Comparison of ENCODE assay signal across 13 cellular contexts in genomic region chr12:109130755-109131521, GRCh38. TPM values are rescaled to one million over a fixed set of nuclear protein-coding genes. Genes with fewer than 3 reads are reported as not detected.
DNase-seq lines count a peak whose midpoint lies in the region; ATAC-seq and TF ChIP-seq lines count a peak whose summit lies in the region.
"Had no signal": no experiment of that assay in that cellular context is flagged by ENCODE, and none has a peak within 500 bp of the region (broad histone marks: within the 10 kb centered on the region; RNA-seq: fewer than 3 reads in every experiment).

No MANE protein-coding gene starts in this region.

- intact Hi-C loops in left ventricle myocardium superior (cut with micrococcal nuclease), result no loop called here
- intact Hi-C loops in sigmoid colon (cut with DNase I), result no loop called here
- intact Hi-C loops in spleen (cut with DNase I; ENCODE audit: low total_unique reads), result no loop called here

- TF ChIP-seq CTCF in sigmoid colon (IDR thresholded peaks at IDR 0.05) (no peak), spleen (IDR thresholded peaks at IDR 0.05 in 8 of 11, conservative IDR thresholded peaks at IDR 0.05 in 3 of 11) (no peak)

- H3K36me3 ChIP-seq in Karpas-422 (ENCODE audit: insufficient read depth, low read length) (no peaks in the 10 kb centered on the region), SJCRH30 (no peaks in the 10 kb centered on the region), sigmoid colon (no peaks in the 10 kb centered on the region), spleen (no peaks in the 10 kb centered on the region)

- H3K4me2 ChIP-seq in Karpas-422 (ENCODE audit: low read depth, low read length, poor library complexity, severe bottlenecking), result peak overlapping the region; percentile 35
- H3K4me2 ChIP-seq: smooth muscle cell had no signal

- no peak overlapping the region for H2AFZ ChIP-seq in Karpas-422 (ENCODE audit: low read length)

- no peak overlapping the region for H3K9ac ChIP-seq in Karpas-422 (ENCODE audit: low read length)

- H3K27ac Mint-ChIP-seq in activated naive CD8-positive, alpha-beta T cell treated with anti-CD3 and anti-CD28 coated beads, Interleukin-2, amount 50 U/mL, for 24 hours, result no peak overlapping the region
- H3K27ac Mint-ChIP-seq: HFFc6; immature natural killer cell; stimulated activated naive CD8-positive, alpha-beta T cell treated with anti-CD3 and anti-CD28 coated beads, Interleukin-15, Interleukin-2, amounts not matched to agents 100 ng/mL and 50 ng/mL, for 24 hours had no signal

- peaks cover 4% of the 10 kb centered on the region for H3K27me3 Mint-ChIP-seq in activated naive CD8-positive, alpha-beta T cell treated with anti-CD3 and anti-CD28 coated beads, Interleukin-2, amount 50 U/mL, for 24 hours
- H3K27me3 Mint-ChIP-seq: stimulated activated naive CD8-positive, alpha-beta T cell treated with anti-CD3 and anti-CD28 coated beads, Interleukin-15, Interleukin-2, amounts not matched to agents 100 ng/mL and 50 ng/mL, for 24 hours had no signal

- H3K9me2 ChIP-seq in Karpas-422 (replicated peaks; ENCODE audit: insufficient read depth, low read length), result no peaks in the 10 kb centered on the region

- no peaks in the 10 kb centered on the region for H4K20me1 ChIP-seq in Karpas-422 (ENCODE audit: insufficient read depth, low read depth, low read length)

- H3K4me1 ChIP-seq in Karpas-422 (ENCODE audit: low read length) (peaks cover 12% of the 10 kb centered on the region), SJCRH30 (peaks cover 16% of the 10 kb centered on the region), sigmoid colon (peaks cover 0 to 64% (median 54%) of the 10 kb centered on the region in 4 donors), spleen (peaks cover 0 to 6% (median under 1%) of the 10 kb centered on the region in 6 donors)

- no peak overlapping the region for H3K27ac ChIP-seq in Karpas-422 (ENCODE audit: low read length)
- peak overlapping the region; percentile 56 for H3K27ac ChIP-seq in SJCRH30
- peak overlapping the region; percentile 47 to 83 (median 80) for H3K27ac ChIP-seq in sigmoid colon
- H3K27ac ChIP-seq in spleen, result peak overlapping the region in 1 of 8 donors; percentile 14

- H3K79me2 ChIP-seq in Karpas-422 (ENCODE audit: low read length), result no peaks in the 10 kb centered on the region

- H3K4me1 Mint-ChIP-seq in activated naive CD8-positive, alpha-beta T cell treated with anti-CD3 and anti-CD28 coated beads, Interleukin-2, amount 50 U/mL, for 24 hours, result no peaks in the 10 kb centered on the region

- H3K27me3 ChIP-seq in Karpas-422 (ENCODE audit: low read length), result no peaks in the 10 kb centered on the region
- no peaks in the 10 kb centered on the region for H3K27me3 ChIP-seq in SJCRH30
- no peaks in the 10 kb centered on the region for H3K27me3 ChIP-seq in sigmoid colon
- H3K27me3 ChIP-seq in spleen (replicated peaks in 1 of 7), result no peaks in the 10 kb centered on the region

- peak overlapping the region; percentile 13; the same call in 1 of the 2 replicates for H3K4me3 ChIP-seq in Karpas-422 (ENCODE audit: low read length)
- H3K4me3 ChIP-seq in SJCRH30, result peak overlapping the region; percentile 16; the same call in 1 of the 2 replicates
- peak overlapping the region in 2 of 4 donors; percentile 2 to 16 for H3K4me3 ChIP-seq in sigmoid colon
- peak overlapping the region in 1 of 8 donors; percentile 2 for H3K4me3 ChIP-seq in spleen
- H3K4me3 ChIP-seq: smooth muscle cell had no signal

- no peaks in the 10 kb centered on the region for H3K9me3 Mint-ChIP-seq in activated naive CD8-positive, alpha-beta T cell treated with anti-CD3 and anti-CD28 coated beads, Interleukin-2, amount 50 U/mL, for 24 hours
- H3K9me3 Mint-ChIP-seq: activated naive CD4-positive, alpha-beta T cell treated with anti-CD3 and anti-CD28 coated beads for 36 hours; HFFc6; immature natural killer cell; stimulated activated naive CD8-positive, alpha-beta T cell treated with anti-CD3 and anti-CD28 coated beads, Interleukin-15, Interleukin-2, amounts not matched to agents 100 ng/mL and 50 ng/mL, for 24 hours had no signal

- TF ChIP-seq EP300 in sigmoid colon (IDR thresholded peaks at IDR 0.05), result no peak

- no peak overlapping the region for H3K4me3 Mint-ChIP-seq in activated naive CD8-positive, alpha-beta T cell treated with anti-CD3 and anti-CD28 coated beads, Interleukin-2, amount 50 U/mL, for 24 hours
- H3K4me3 Mint-ChIP-seq: activated naive CD4-positive, alpha-beta T cell treated with anti-CD3 and anti-CD28 coated beads for 36 hours; HFFc6; immature natural killer cell; stimulated activated naive CD8-positive, alpha-beta T cell treated with anti-CD3 and anti-CD28 coated beads, Interleukin-15, Interleukin-2, amounts not matched to agents 100 ng/mL and 50 ng/mL, for 24 hours had no signal

- no peaks in the 10 kb centered on the region for H3K36me3 Mint-ChIP-seq in activated naive CD8-positive, alpha-beta T cell treated with anti-CD3 and anti-CD28 coated beads, Interleukin-2, amount 50 U/mL, for 24 hours (ENCODE audit: low read depth)

- H3K9me3 ChIP-seq in Karpas-422 (ENCODE audit: low read length) (no peaks in the 10 kb centered on the region), SJCRH30 (replicated peaks) (no peaks in the 10 kb centered on the region; the same call in 1 of the 2 replicates), sigmoid colon (no peaks in the 10 kb centered on the region), spleen (peaks cover 0 to 4% (median 1%) of the 10 kb centered on the region in 8 donors)

- ATAC-seq in left ventricle myocardium superior (peak; percentile 89), GM21390 (IDR thresholded peaks at IDR 0.05; ENCODE audit: unreplicated experiment) (no peak)
- no peak for ATAC-seq in activated naive CD8-positive, alpha-beta T cell treated with anti-CD3 and anti-CD28 coated beads, Interleukin-2, amount 50 U/mL, for 24 hours

- 69 to 88% methylated on average over 13 of the region's 13 CpGs for WGBS in sigmoid colon, 2 donors
- 51 to 67% (median 59%) methylated on average over 9 to 13 of the region's 13 CpGs for WGBS in spleen, 5 donors

- TF ChIP-seq POLR2A in sigmoid colon (IDR thresholded peaks at IDR 0.05) (no peak), spleen (IDR thresholded peaks at IDR 0.05) (no peak)

- no peak for DNase-seq in Karpas-422
- peak; percentile 72 to 75 for DNase-seq in SJCRH30
- peak; percentile 88 for DNase-seq in left ventricle myocardium superior
- DNase-seq in sigmoid colon, result peak; percentile 74
- no peak for DNase-seq in activated naive CD8-positive, alpha-beta T cell treated with anti-CD3 and anti-CD28 coated beads, Interleukin-2, amount 50 U/mL, for 24 hours
- DNase-seq in SKM-1 (lab: John Stamatoyannopoulos, UW; ENCODE audit: unreplicated experiment), result no peak
- no peak for DNase-seq in spleen
- DNase-seq: activated naive CD4-positive, alpha-beta T cell treated with anti-CD3 and anti-CD28 coated beads for 36 hours; HFFc6; immature natural killer cell had no signal

RNA-seq across cellular contexts. Expression of gene ACACB, which starts 14.6 kb away (rescaled TPM):
- 6.5 and 12.3 TPM in 2 replicates for total RNA-seq in Karpas-422 (2014; rRNA removed; shearing (Covaris generic); ENCODE audit: low replicate concordance)
- total RNA-seq in SJCRH30 (2014; rRNA removed; shearing (Covaris generic)), result 2.9 and 3.3 TPM in 2 replicates
- 177 TPM for total RNA-seq in left ventricle myocardium superior
- total RNA-seq in sigmoid colon, result 100 to 1,000 TPM; 116 to 295 (median 161) TPM
- 10 to 100 TPM in 1 of 3 donors, 1 to 10 TPM in 2; 5.3 to 36.0 (median 5.4) TPM for polyA plus RNA-seq in sigmoid colon
- 100 to 1,000 TPM in 1 of 7 donors, 10 to 100 TPM in 6; 24.7 to 111 (median 55.4) TPM for total RNA-seq in spleen
- 10 to 100 TPM in 1 of 3 donors, 1 to 10 TPM in 2; 2.8 to 14.9 (median 5.6) TPM for polyA plus RNA-seq in spleen

RNA-seq across cellular contexts. Expression of gene UNG, which starts 33.5 kb away (rescaled TPM):
- 28.8 and 31.6 TPM in 2 replicates for total RNA-seq in Karpas-422 (2014; rRNA removed; shearing (Covaris generic); ENCODE audit: low replicate concordance)
- total RNA-seq in SJCRH30 (2014; rRNA removed; shearing (Covaris generic)), result 82.3 and 86.7 TPM in 2 replicates
- total RNA-seq in left ventricle myocardium superior (25.9 TPM), sigmoid colon (10 to 100 TPM; 11.9 to 17.1 (median 12.1) TPM), spleen (10 to 100 TPM; 15.0 to 30.6 (median 18.5) TPM)
- polyA plus RNA-seq in sigmoid colon (10 to 100 TPM; 27.0 to 34.8 (median 28.9) TPM), spleen (10 to 100 TPM in 2 of 3 donors, 1 to 10 TPM in 1; 9.8 to 18.1 (median 14.7) TPM)

RNA-seq across cellular contexts. Expression of gene ALKBH2, which starts 37.7 kb away (rescaled TPM):
- 30.6 and 47.7 TPM in 2 replicates for total RNA-seq in Karpas-422 (2014; rRNA removed; shearing (Covaris generic); ENCODE audit: low replicate concordance)
- 25.9 and 27.8 TPM in 2 replicates for total RNA-seq in SJCRH30 (2014; rRNA removed; shearing (Covaris generic))
- 6.6 TPM for total RNA-seq in left ventricle myocardium superior
- total RNA-seq in sigmoid colon, result 10 to 100 TPM; 11.6 to 29.3 (median 16.5) TPM
- polyA plus RNA-seq in sigmoid colon, result 10 to 100 TPM in 2 of 3 donors, 1 to 10 TPM in 1; 5.3 to 17.9 (median 14.4) TPM
- 10 to 100 TPM in 5 of 7 donors, 1 to 10 TPM in 2; 8.6 to 18.8 (median 12.3) TPM for total RNA-seq in spleen
- polyA plus RNA-seq in spleen, result 10 to 100 TPM; 28.2 to 40.3 (median 32.2) TPM

Comparison
In these comparisons a context has a peak if more than half of its experiments do, and no peak if none do; other contexts are left out.
1. DNase-seq: peak in SJCRH30 (2 of 2), left ventricle myocardium superior (single experiment) and sigmoid colon (single experiment); none in Karpas-422 (single experiment), activated naive CD8-positive, alpha-beta T cell treated with anti-CD3 and anti-CD28 coated beads, Interleukin-2, amount 50 U/mL, for 24 hours (single experiment), SKM-1 (single experiment) and spleen (single experiment).